Comparison of ENCODE assay signal across 11 cellular contexts in genomic region chr5:33631786-33632185, GRCh38.
A peak's percentile ranks its signal among the peaks of the same experiment; 100 is the strongest.
DNase-seq lines count a peak whose midpoint lies in the region; ATAC-seq, FAIRE-seq and TF ChIP-seq lines count a peak whose summit lies in the region.
"Had no signal": no experiment of that assay in that cellular context is flagged by ENCODE, and none has a peak within 500 bp of the region (broad histone marks: within the 10 kb centered on the region; RNA-seq: fewer than 3 reads in every experiment).

No MANE protein-coding gene starts in this region.

- H3K4me1 ChIP-seq in SJCRH30, result no peaks in the 10 kb centered on the region; the same call in 1 of the 2 replicates

- H3K36me3 ChIP-seq in SJCRH30, result peaks cover 4% of the 10 kb centered on the region; the same call in 1 of the 2 replicates

- peak; percentile 35 for DNase-seq in fibroblast of the aortic adventitia (ENCODE audit: low read depth)
- no peak for DNase-seq in HFFc6
- no peak for DNase-seq in frontal cortex (ENCODE audit: low spot score in 2 of 2)
- DNase-seq in SJCRH30, result no peak
- no peak for DNase-seq in MV-4-11 (lab: John Stamatoyannopoulos, UW)
- DNase-seq: activated effector memory CD4-positive, alpha-beta T cell treated with Interleukin-2 at 50 U/mL for 16 hours; NCI-H748 treated with DMSO at 0.1 percent for 48 hours; stimulated activated naive CD4-positive, alpha-beta T cell treated with Interleukin-2 at 50 U/mL for 16 hours had no signal

- peaks cover 23% of the 10 kb centered on the region for H3K36me3 Mint-ChIP-seq in HFFc6 (ENCODE audit: low read depth)

- H3K9me3 ChIP-seq in SJCRH30 (replicated peaks), result no peaks in the 10 kb centered on the region

- H3K27ac Mint-ChIP-seq in HFFc6, result no peak overlapping the region

- TF ChIP-seq CTCF in fibroblast of the aortic adventitia (IDR thresholded peaks at IDR 0.05; ENCODE audit: insufficient read depth, low read length) (no peak), HFFc6 (IDR thresholded peaks at IDR 0.05) (no peak)

- H3K4me1 Mint-ChIP-seq in HFFc6 (ENCODE audit: low read depth), result peaks cover 18% of the 10 kb centered on the region

- no peaks in the 10 kb centered on the region for H3K27me3 ChIP-seq in SJCRH30

- FAIRE-seq in frontal cortex (lab: Jason Lieb, UNC), result no peak

- H3K4me3 ChIP-seq in fibroblast of the aortic adventitia (ENCODE audit: low read depth, low read length) (no peak overlapping the region), SJCRH30 (no peak overlapping the region)

- H3K9me3 Mint-ChIP-seq in HFFc6, result no peaks in the 10 kb centered on the region

- no peaks in the 10 kb centered on the region; the same call in 1 of the 2 replicates for H3K27me3 Mint-ChIP-seq in HFFc6 (ENCODE audit: insufficient read depth)

- ATAC-seq in GM18517 (IDR thresholded peaks at IDR 0.05; ENCODE audit: unreplicated experiment) (peak; percentile 71), GM21576 (IDR thresholded peaks at IDR 0.05; ENCODE audit: unreplicated experiment) (peak; percentile 98), HG03378 (IDR thresholded peaks at IDR 0.05; ENCODE audit: unreplicated experiment) (peak; percentile 94)

- no peak overlapping the region for H3K27ac ChIP-seq in SJCRH30

- H3K4me3 Mint-ChIP-seq in HFFc6, result no peak overlapping the region
